15 cellular contexts compared by ENCODE assay signal in genomic region chr4:168361365-168362024, GRCh38.
"Had no signal": no experiment of that assay in that cellular context is flagged by ENCODE, and none has a peak within 500 bp of the region (broad histone marks: within the 10 kb centered on the region; RNA-seq: fewer than 3 reads in every experiment).

No MANE protein-coding gene starts in this region.

- H3K4me1 Mint-ChIP-seq: mesothelial cell of epicardium, neural progenitor cell, WTC11 had no signal

- H3K9ac ChIP-seq: neural progenitor cell had no signal

- H2AFZ ChIP-seq: neural progenitor cell had no signal

- H3K4me3 ChIP-seq: lower lobe of right lung, neural progenitor cell, pancreas, upper lobe of left lung had no signal

- H3K36me3 ChIP-seq: neural progenitor cell, pancreas had no signal

- H3K27ac Mint-ChIP-seq: activated naive CD4-positive, alpha-beta T cell treated with anti-CD3 and anti-CD28 coated beads, Interleukin-2, amount 10 ng/mL, durations not matched to agents 7 days and 5 days; activated T-helper 2 cell treated with anti-CD3 and anti-CD28 coated beads, Interferon-gamma antibody, Interleukin-2, Interleukin-4, amounts not matched to agents 10 μg/mL and 5 μg/mL and 100 μg/mL, durations not matched to agents 14 hours and 24 hours and 36 hours; mesothelial cell of epicardium; neural progenitor cell; stimulated activated naive CD8-positive, alpha-beta T cell treated with anti-CD3 and anti-CD28 coated beads, Interleukin-15, Interleukin-2, amounts not matched to agents 100 ng/mL and 50 ng/mL, for 24 hours; WTC11 had no signal

- ATAC-seq: left cardiac atrium, lower lobe of right lung, pancreas, WTC11 had no signal

- H3K9me3 ChIP-seq: lower lobe of right lung, pancreas, upper lobe of left lung had no signal

- DNase-seq: activated CD4-positive, alpha-beta T cell treated with anti-CD3 and anti-CD28 coated beads for 48 hours; activated CD8-positive, alpha-beta memory T cell treated with anti-CD3 and anti-CD28 coated beads for 24 hours; activated naive CD4-positive, alpha-beta T cell treated with anti-CD3 and anti-CD28 coated beads, Interleukin-2, amount 10 ng/mL, durations not matched to agents 7 days and 5 days; foreskin melanocyte; head of caudate nucleus; left cardiac atrium; lower lobe of right lung; stimulated activated CD4-positive, alpha-beta T cell treated with anti-CD3 and anti-CD28 coated beads, Interleukin-4, amount 100 ng/mL, for 1 hour had no signal

- H3K4me3 Mint-ChIP-seq: activated naive CD4-positive, alpha-beta T cell treated with anti-CD3 and anti-CD28 coated beads, Interleukin-2, amount 10 ng/mL, durations not matched to agents 7 days and 5 days; mesothelial cell of epicardium; neural progenitor cell; stimulated activated naive CD8-positive, alpha-beta T cell treated with anti-CD3 and anti-CD28 coated beads, Interleukin-15, Interleukin-2, amounts not matched to agents 100 ng/mL and 50 ng/mL, for 24 hours; WTC11 had no signal

- H3K27me3 Mint-ChIP-seq: activated naive CD4-positive, alpha-beta T cell treated with anti-CD3 and anti-CD28 coated beads, Interleukin-2, amount 10 ng/mL, durations not matched to agents 7 days and 5 days; stimulated activated naive CD8-positive, alpha-beta T cell treated with anti-CD3 and anti-CD28 coated beads, Interleukin-15, Interleukin-2, amounts not matched to agents 100 ng/mL and 50 ng/mL, for 24 hours had no signal

- H3K4me1 ChIP-seq: lower lobe of right lung, neural progenitor cell, pancreas, upper lobe of left lung had no signal

- H3K9me3 Mint-ChIP-seq: activated T-helper 2 cell treated with anti-CD3 and anti-CD28 coated beads, Interferon-gamma antibody, Interleukin-2, Interleukin-4, amounts not matched to agents 10 μg/mL and 5 μg/mL and 100 μg/mL, durations not matched to agents 14 hours and 24 hours and 36 hours had no signal

- H3K4me2 ChIP-seq: neural progenitor cell had no signal

- H3K36me3 Mint-ChIP-seq: neural progenitor cell, WTC11 had no signal

- H3K27ac ChIP-seq: lower lobe of right lung, neural progenitor cell, pancreas, upper lobe of left lung had no signal

- H3K27me3 ChIP-seq: neural progenitor cell, pancreas, upper lobe of left lung had no signal
